17 cellular contexts compared by ENCODE assay signal in genomic region chr5:1172670-1173404, GRCh38. TPM values are rescaled to one million over a fixed set of nuclear protein-coding genes. Genes with fewer than 3 reads are reported as not detected.
DNase-seq lines count a peak whose midpoint lies in the region; ATAC-seq, FAIRE-seq and TF ChIP-seq lines count a peak whose summit lies in the region.
"Had no signal": no experiment of that assay in that cellular context is flagged by ENCODE, and none has a peak within 500 bp of the region (broad histone marks: within the 10 kb centered on the region; RNA-seq: fewer than 3 reads in every experiment).

No MANE protein-coding gene starts in this region.

- no peak overlapping the region for H4K5ac ChIP-seq in mesendoderm (ENCODE audit: low read length)

- no peaks in the 10 kb centered on the region for H3K9me3 Mint-ChIP-seq in CD8-positive, alpha-beta memory T cell
- H3K9me3 Mint-ChIP-seq: activated B cell treated with CpG ODN at 0.5 μM for 24 hours, HFFc6 had no signal

- H3K4me1 Mint-ChIP-seq in CD8-positive, alpha-beta memory T cell: peaks cover 11 to 18% (median 17%) of the 10 kb centered on the region in 3 donors

- H3K4me1 ChIP-seq in A549 (peaks cover 5% of the 10 kb centered on the region), mesendoderm (ENCODE audit: control insufficient read depth, low read depth, low read length) (no peaks in the 10 kb centered on the region)
- peaks cover 2% of the 10 kb centered on the region for H3K4me1 ChIP-seq in CD8-positive, alpha-beta memory T cell (ENCODE audit: insufficient read depth, low read length)

- no peak overlapping the region for H3K23ac ChIP-seq in mesendoderm (ENCODE audit: low read length)

- CTCF ChIA-PET in A549 (lab: Yijun Ruan, JAX): interaction anchor here (1.4 to 4.5 kb wide), 14 partner anchors 11 to 484 kb away, joined by 4 to 91 read pairs (median 8); no protein-coding TSS in a partner anchor
- CTCF ChIA-PET in CD8-positive, alpha-beta memory T cell (lab: Charles Lee): interaction anchor here (1.1 to 2.9 kb wide), 4 partner anchors 10 to 473 kb away, joined by 3 to 15 read pairs (median 5); no protein-coding TSS in a partner anchor

- no peak overlapping the region for H3K4ac ChIP-seq in mesendoderm (ENCODE audit: low read depth, low read length)

- H3K4me2 ChIP-seq in A549 (no peak overlapping the region), mesendoderm (ENCODE audit: low read length) (no peak overlapping the region)

- no peak overlapping the region for H4K8ac ChIP-seq in mesendoderm (ENCODE audit: low read depth, low read length)

- peak overlapping the region in 4 of 8 donors; percentile 51 to 74 (median 52) for H3K27ac Mint-ChIP-seq in CD8-positive, alpha-beta memory T cell
- H3K27ac Mint-ChIP-seq: activated B cell treated with CpG ODN at 0.5 μM for 24 hours, HFFc6 had no signal

- H3K79me1 ChIP-seq in mesendoderm (ENCODE audit: low read length): no peaks in the 10 kb centered on the region

- H3K27me3 ChIP-seq in CD8-positive, alpha-beta memory T cell (ENCODE audit: insufficient read depth, low read length, poor library complexity, severe bottlenecking): no peaks in the 10 kb centered on the region
- H3K27me3 ChIP-seq in mesendoderm (ENCODE audit: insufficient read depth, low read length, poor library complexity): no peaks in the 10 kb centered on the region

- 84% methylated on average over 22 of the region's 22 CpGs for WGBS in A549 (ENCODE audit: missing lambda C conversion rate)
- no CpG with 5 or more reads among the region's 22 CpGs for WGBS in mesendoderm (ENCODE audit: extremely low coverage, insufficient coverage, low lambda C conversion rate)

- no peak for TF ChIP-seq CTCF in A549 (IDR thresholded peaks at IDR 0.05)

- H3K4me3 Mint-ChIP-seq in CD8-positive, alpha-beta memory T cell: peak overlapping the region; percentile 37 to 84 (median 58)
- H3K4me3 Mint-ChIP-seq: activated B cell treated with CpG ODN at 0.5 μM for 24 hours, CD14-positive monocyte, HFFc6 had no signal

- H3K36me3 Mint-ChIP-seq in CD8-positive, alpha-beta memory T cell: no peaks in the 10 kb centered on the region
- H3K36me3 Mint-ChIP-seq: CD14-positive monocyte had no signal

- no peak overlapping the region for H2BK5ac ChIP-seq in mesendoderm (ENCODE audit: low read length)

- no peak for FAIRE-seq in A549 (lab: Jason Lieb, UNC)

- no peak overlapping the region for H3K18ac ChIP-seq in mesendoderm (ENCODE audit: low read length)

- H3K36me3 ChIP-seq in CD8-positive, alpha-beta memory T cell (ENCODE audit: insufficient read depth, low read length): no peaks in the 10 kb centered on the region
- H3K36me3 ChIP-seq in mesendoderm (ENCODE audit: control insufficient read depth, insufficient read depth, low read length): no peaks in the 10 kb centered on the region

- H3K27ac ChIP-seq in A549 (no peak overlapping the region), mesendoderm (ENCODE audit: low read depth, low read length) (no peak overlapping the region)
- no peak overlapping the region for H3K27ac ChIP-seq in CD8-positive, alpha-beta memory T cell (ENCODE audit: low read depth, low read length)
- H3K27ac ChIP-seq: dorsolateral prefrontal cortex had no signal

- H2BK120ac ChIP-seq in mesendoderm (ENCODE audit: low read depth, low read length): no peak overlapping the region

- TF ChIP-seq EP300 in A549 (IDR thresholded peaks at IDR 0.05): no peak

- H3K9me3 ChIP-seq in A549: no peaks in the 10 kb centered on the region
- H3K9me3 ChIP-seq in CD8-positive, alpha-beta memory T cell (ENCODE audit: low read length): no peaks in the 10 kb centered on the region

- H2AK5ac ChIP-seq in mesendoderm (ENCODE audit: low read length): no peak overlapping the region

- ATAC-seq in A549 (no peak), GM19328 (IDR thresholded peaks at IDR 0.05; ENCODE audit: unreplicated experiment) (no peak)

- no peak overlapping the region for H2BK15ac ChIP-seq in mesendoderm (replicated peaks; ENCODE audit: low read depth)

- H3K56ac ChIP-seq in mesendoderm (ENCODE audit: low read length): no peak overlapping the region

- no peak for TF ChIP-seq POLR2A in A549 (IDR thresholded peaks at IDR 0.05; ENCODE audit: low read length)

- TF ChIP-seq RAD21 in A549 (conservative IDR thresholded peaks at IDR 0.05 in 1 of 2, IDR thresholded peaks at IDR 0.05 in 1 of 2): no peak

- H3K9ac ChIP-seq in mesendoderm (ENCODE audit: low read length): no peak overlapping the region

- H3K4me3 ChIP-seq in A549: no peak overlapping the region
- H3K4me3 ChIP-seq in CD8-positive, alpha-beta memory T cell (ENCODE audit: low read length): peak overlapping the region; percentile 37
- H3K4me3 ChIP-seq in mesendoderm (ENCODE audit: low read length): no peak overlapping the region
- H3K4me3 ChIP-seq: dorsolateral prefrontal cortex had no signal

- no peaks in the 10 kb centered on the region for H3K79me2 ChIP-seq in mesendoderm (ENCODE audit: control insufficient read depth, insufficient read depth, low read length)

- DNase-seq in A549 (ENCODE audit: low read depth in 1 of 2, low spot score in 1 of 2) (no peak), mesendoderm (peak; percentile 20), glomerular visceral epithelial cell (ENCODE audit: extremely low spot score) (no peak), hepatic stellate cell (ENCODE audit: low spot score) (no peak)
- DNase-seq in CD8-positive, alpha-beta memory T cell: peak in 3 of 5 donors; percentile 34 to 36 (median 34)
- DNase-seq in activated CD8-positive, alpha-beta memory T cell treated with anti-CD3 and anti-CD28 coated beads, Interleukin-2, amount 50 U/mL, for 24 hours (ENCODE audit: extremely low read depth): peak; percentile 4
- no peak for DNase-seq in central memory CD4-positive, alpha-beta T cell
- DNase-seq: activated B cell treated with CpG ODN at 0.5 μM for 24 hours, GDM1, HFFc6, IMR-90, NCI-H2029 had no signal

- peaks cover 0 to 13% of the 10 kb centered on the region in 2 donors for H3K27me3 Mint-ChIP-seq in CD8-positive, alpha-beta memory T cell

- POLR2A ChIA-PET in A549 (lab: Yijun Ruan, JAX): no interaction called here
- POLR2A ChIA-PET in CD8-positive, alpha-beta memory T cell (lab: Charles Lee): no interaction called here

TF ChIP-seq in A549, 52 proteins besides CTCF, POLR2A, EP300 and RAD21:
- TF ChIP-seq HEYL (CRISPR knock-in tag; IDR thresholded peaks at IDR 0.05): no peak
- peak; percentile 92 for TF ChIP-seq MAFK (IDR thresholded peaks at IDR 0.05; ENCODE audit: partially characterized antibody)

RNA-seq across cellular contexts. Expression of gene SLC6A19, which starts 28.6 kb away (rescaled TPM):
- polyA plus RNA-seq in A549 (2011; rRNA removed) (not detected in 2 replicates), A549 (2017; fragmentation: RNase III; extraction: RNeasy Plus Mini Kit Qiagen cat#74134 plus additional on column Dnase treatment) (0.01 to 0.03 TPM in 2 of 3 replicates, not detected in the other)
- polyA plus RNA-seq in A549 (2012; cell fraction: cytosol; rRNA removed): 0.01 and 0.03 TPM in 2 replicates
- 0.02 and 0.10 TPM in 2 replicates for polyA plus RNA-seq in A549 (2012; cell fraction: nucleus; rRNA removed)
- not detected in 2 replicates for polyA minus RNA-seq in A549 (2011; rRNA and poly(A)+ RNA removed)
- total RNA-seq in CD8-positive, alpha-beta memory T cell: not detected
- polyA plus RNA-seq in CD8-positive, alpha-beta memory T cell: not detected
- polyA plus RNA-seq in mesendoderm (2013, experiment 1 of 2): not detected
- not detected for polyA plus RNA-seq in mesendoderm (2013, experiment 2 of 2)
- total RNA-seq: activated B cell treated with CpG ODN at 0.5 μM for 24 hours, fibroblast of villous mesenchyme, HFFc6, IMR-90, renal cortical epithelial cell had no signal
- polyA plus RNA-seq: CD14-positive monocyte, IMR-90 had no signal

RNA-seq across cellular contexts. Expression of gene SLC6A18, which starts 52.3 kb away (rescaled TPM):
- not detected in 2 replicates for polyA plus RNA-seq in A549 (2011; rRNA removed)
- polyA plus RNA-seq in A549 (2012; cell fraction: cytosol; rRNA removed): not detected in 2 replicates
- polyA plus RNA-seq in A549 (2012; cell fraction: nucleus; rRNA removed): not detected in 2 replicates
- polyA plus RNA-seq in A549 (2017; fragmentation: RNase III; extraction: RNeasy Plus Mini Kit Qiagen cat#74134 plus additional on column Dnase treatment): not detected in 3 replicates
- not detected in 2 replicates for polyA minus RNA-seq in A549 (2011; rRNA and poly(A)+ RNA removed)
- total RNA-seq in CD8-positive, alpha-beta memory T cell: not detected
- polyA plus RNA-seq in CD8-positive, alpha-beta memory T cell: not detected
- not detected for polyA plus RNA-seq in mesendoderm (2013, experiment 1 of 2)
- polyA plus RNA-seq in mesendoderm (2013, experiment 2 of 2): not detected
- total RNA-seq: activated B cell treated with CpG ODN at 0.5 μM for 24 hours, dorsolateral prefrontal cortex, fibroblast of villous mesenchyme, HFFc6, IMR-90, renal cortical epithelial cell had no signal
- polyA plus RNA-seq: CD14-positive monocyte, IMR-90 had no signal

Comparison
In these comparisons a context has a peak if more than half of its experiments do, and no peak if none do; other contexts are left out.
1. DNase-seq: peak in CD8-positive, alpha-beta memory T cell (3 of 5), activated CD8-positive, alpha-beta memory T cell treated with anti-CD3 and anti-CD28 coated beads, Interleukin-2, amount 50 U/mL, for 24 hours (single experiment) and mesendoderm (single experiment); none in A549 (0 of 2), glomerular visceral epithelial cell (single experiment), hepatic stellate cell (single experiment) and central memory CD4-positive, alpha-beta T cell (single experiment).